ENCODE assay signal across 1 cellular context in the genomic region with DNA sequence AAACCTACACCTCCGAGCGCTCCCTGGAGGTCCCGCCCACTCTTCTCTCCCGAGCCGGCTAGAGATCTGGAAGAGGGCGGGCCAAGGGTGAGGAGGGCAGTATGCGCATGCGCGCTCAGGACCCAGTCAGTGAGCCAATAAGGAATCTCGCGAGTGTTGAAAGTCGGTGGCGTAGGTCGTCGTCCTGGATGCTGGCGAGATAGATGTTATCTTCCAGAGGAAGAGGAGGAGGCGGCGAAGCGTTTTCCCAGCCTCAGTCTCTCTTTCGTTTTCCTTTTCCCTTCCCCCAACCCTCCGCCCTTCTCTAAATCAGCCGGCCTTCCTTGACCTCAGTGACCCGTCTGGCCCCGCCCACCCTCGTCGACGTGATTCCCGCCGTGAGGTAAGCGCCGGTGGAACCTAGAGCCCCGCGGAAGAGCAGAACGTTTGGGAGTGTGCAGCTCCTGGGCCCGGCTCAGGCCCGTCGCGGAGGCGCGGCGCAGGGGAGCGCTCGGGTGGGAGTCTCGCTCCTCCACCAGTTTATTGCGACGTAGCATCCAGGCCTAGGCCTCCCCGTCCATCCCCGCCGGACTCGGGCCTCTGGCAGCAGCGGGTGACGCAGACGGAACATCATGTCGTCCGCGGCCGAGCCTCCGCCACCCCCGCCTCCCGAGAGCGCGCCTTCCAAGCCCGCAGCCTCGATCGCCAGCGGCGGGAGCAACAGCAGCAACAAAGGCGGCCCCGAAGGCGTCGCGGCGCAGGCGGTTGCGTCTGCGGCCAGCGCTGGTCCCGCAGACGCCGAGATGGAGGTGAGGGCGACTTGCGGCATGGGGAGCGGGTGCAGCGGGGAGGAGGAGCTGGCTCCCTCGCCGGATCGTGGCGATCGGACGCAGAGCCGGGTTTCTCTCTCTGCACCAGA.
TF ChIP-seq lines count a peak whose summit lies in the region.

A gene with protein sequence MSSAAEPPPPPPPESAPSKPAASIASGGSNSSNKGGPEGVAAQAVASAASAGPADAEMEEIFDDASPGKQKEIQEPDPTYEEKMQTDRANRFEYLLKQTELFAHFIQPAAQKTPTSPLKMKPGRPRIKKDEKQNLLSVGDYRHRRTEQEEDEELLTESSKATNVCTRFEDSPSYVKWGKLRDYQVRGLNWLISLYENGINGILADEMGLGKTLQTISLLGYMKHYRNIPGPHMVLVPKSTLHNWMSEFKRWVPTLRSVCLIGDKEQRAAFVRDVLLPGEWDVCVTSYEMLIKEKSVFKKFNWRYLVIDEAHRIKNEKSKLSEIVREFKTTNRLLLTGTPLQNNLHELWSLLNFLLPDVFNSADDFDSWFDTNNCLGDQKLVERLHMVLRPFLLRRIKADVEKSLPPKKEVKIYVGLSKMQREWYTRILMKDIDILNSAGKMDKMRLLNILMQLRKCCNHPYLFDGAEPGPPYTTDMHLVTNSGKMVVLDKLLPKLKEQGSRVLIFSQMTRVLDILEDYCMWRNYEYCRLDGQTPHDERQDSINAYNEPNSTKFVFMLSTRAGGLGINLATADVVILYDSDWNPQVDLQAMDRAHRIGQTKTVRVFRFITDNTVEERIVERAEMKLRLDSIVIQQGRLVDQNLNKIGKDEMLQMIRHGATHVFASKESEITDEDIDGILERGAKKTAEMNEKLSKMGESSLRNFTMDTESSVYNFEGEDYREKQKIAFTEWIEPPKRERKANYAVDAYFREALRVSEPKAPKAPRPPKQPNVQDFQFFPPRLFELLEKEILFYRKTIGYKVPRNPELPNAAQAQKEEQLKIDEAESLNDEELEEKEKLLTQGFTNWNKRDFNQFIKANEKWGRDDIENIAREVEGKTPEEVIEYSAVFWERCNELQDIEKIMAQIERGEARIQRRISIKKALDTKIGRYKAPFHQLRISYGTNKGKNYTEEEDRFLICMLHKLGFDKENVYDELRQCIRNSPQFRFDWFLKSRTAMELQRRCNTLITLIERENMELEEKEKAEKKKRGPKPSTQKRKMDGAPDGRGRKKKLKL (plus strand): TSS at position 389 of the 898 bp plus-strand sequence. CDS start 223 bp downstream, at position 612.

TF ChIP-seq in HEK293, 187 proteins besides CTCF, POLR2A, EP300 and RAD21 (continued from another document and continues in another):
- TF ChIP-seq KLF7 (tag by site-specific recombination; IDR thresholded peaks at IDR 0.05; ENCODE audit: borderline replicate concordance) (no peak; the same call in 1 of the 2 replicates), ZBTB8A (tag by site-specific recombination; IDR thresholded peaks at IDR 0.05) (no peak), ZNF473 (tag by site-specific recombination; IDR thresholded peaks at IDR 0.05) (no peak), ZNF169 (tag by site-specific recombination; IDR thresholded peaks at IDR 0.05) (no peak), GLIS1 (tag by site-specific recombination; IDR thresholded peaks at IDR 0.05) (peak; percentile 10; the same call in 1 of the 2 replicates), ZNF610 (tag by site-specific recombination; IDR thresholded peaks at IDR 0.05; ENCODE audit: borderline replicate concordance) (0 out of 2 replicates have a peak, but pooled peaks have one; percentile 26), GLIS2 (tag by site-specific recombination; IDR thresholded peaks at IDR 0.05) (no peak), ZNF184 (tag by site-specific recombination; IDR thresholded peaks at IDR 0.05) (no peak), ZNF274 (IDR thresholded peaks at IDR 0.05; ENCODE audit: low read length) (no peak), ZNF274 (tag by site-specific recombination; IDR thresholded peaks at IDR 0.05; ENCODE audit: borderline replicate concordance) (no peak), ZNF433 (tag by site-specific recombination; IDR thresholded peaks at IDR 0.05; ENCODE audit: low read depth) (no peak), ZNF423 (tag by site-specific recombination; IDR thresholded peaks at IDR 0.05) (no peak), TCF7L2 (IDR thresholded peaks at IDR 0.05; ENCODE audit: borderline replicate concordance, low read depth, low read length) (no peak), ZNF23 (tag by site-specific recombination; IDR thresholded peaks at IDR 0.05; ENCODE audit: borderline replicate concordance) (no peak), ZNF248 (tag by site-specific recombination; IDR thresholded peaks at IDR 0.05) (no peak), ZNF701 (tag by site-specific recombination; IDR thresholded peaks at IDR 0.05) (no peak), EGR2 (tag by site-specific recombination; IDR thresholded peaks at IDR 0.05; ENCODE audit: low read depth) (peak; percentile 36; the same call in 1 of the 2 replicates), ZFHX2 (tag by site-specific recombination; conservative IDR thresholded peaks at IDR 0.05) (peak; percentile 70), KLF8 (tag by site-specific recombination; IDR thresholded peaks at IDR 0.05) (0 out of 2 replicates have a peak, but pooled peaks have one; percentile 38), ZNF324 (tag by site-specific recombination; IDR thresholded peaks at IDR 0.05) (0 out of 2 replicates have a peak, but pooled peaks have one; percentile 16), ZNF133 (tag by site-specific recombination; IDR thresholded peaks at IDR 0.05) (no peak), ZEB2 (tag by site-specific recombination; IDR thresholded peaks at IDR 0.05) (no peak; the same call in 1 of the 2 replicates), ZIC2 (tag by site-specific recombination; IDR thresholded peaks at IDR 0.05) (no peak), ZBTB17 (tag by site-specific recombination; IDR thresholded peaks at IDR 0.05) (peak; percentile 29; the same call in 1 of the 2 replicates), ZNF114 (tag by site-specific recombination; IDR thresholded peaks at IDR 0.05) (no peak), ZBTB1 (tag by site-specific recombination; IDR thresholded peaks at IDR 0.05) (no peak)
- TF ChIP-seq, protein P1, sequence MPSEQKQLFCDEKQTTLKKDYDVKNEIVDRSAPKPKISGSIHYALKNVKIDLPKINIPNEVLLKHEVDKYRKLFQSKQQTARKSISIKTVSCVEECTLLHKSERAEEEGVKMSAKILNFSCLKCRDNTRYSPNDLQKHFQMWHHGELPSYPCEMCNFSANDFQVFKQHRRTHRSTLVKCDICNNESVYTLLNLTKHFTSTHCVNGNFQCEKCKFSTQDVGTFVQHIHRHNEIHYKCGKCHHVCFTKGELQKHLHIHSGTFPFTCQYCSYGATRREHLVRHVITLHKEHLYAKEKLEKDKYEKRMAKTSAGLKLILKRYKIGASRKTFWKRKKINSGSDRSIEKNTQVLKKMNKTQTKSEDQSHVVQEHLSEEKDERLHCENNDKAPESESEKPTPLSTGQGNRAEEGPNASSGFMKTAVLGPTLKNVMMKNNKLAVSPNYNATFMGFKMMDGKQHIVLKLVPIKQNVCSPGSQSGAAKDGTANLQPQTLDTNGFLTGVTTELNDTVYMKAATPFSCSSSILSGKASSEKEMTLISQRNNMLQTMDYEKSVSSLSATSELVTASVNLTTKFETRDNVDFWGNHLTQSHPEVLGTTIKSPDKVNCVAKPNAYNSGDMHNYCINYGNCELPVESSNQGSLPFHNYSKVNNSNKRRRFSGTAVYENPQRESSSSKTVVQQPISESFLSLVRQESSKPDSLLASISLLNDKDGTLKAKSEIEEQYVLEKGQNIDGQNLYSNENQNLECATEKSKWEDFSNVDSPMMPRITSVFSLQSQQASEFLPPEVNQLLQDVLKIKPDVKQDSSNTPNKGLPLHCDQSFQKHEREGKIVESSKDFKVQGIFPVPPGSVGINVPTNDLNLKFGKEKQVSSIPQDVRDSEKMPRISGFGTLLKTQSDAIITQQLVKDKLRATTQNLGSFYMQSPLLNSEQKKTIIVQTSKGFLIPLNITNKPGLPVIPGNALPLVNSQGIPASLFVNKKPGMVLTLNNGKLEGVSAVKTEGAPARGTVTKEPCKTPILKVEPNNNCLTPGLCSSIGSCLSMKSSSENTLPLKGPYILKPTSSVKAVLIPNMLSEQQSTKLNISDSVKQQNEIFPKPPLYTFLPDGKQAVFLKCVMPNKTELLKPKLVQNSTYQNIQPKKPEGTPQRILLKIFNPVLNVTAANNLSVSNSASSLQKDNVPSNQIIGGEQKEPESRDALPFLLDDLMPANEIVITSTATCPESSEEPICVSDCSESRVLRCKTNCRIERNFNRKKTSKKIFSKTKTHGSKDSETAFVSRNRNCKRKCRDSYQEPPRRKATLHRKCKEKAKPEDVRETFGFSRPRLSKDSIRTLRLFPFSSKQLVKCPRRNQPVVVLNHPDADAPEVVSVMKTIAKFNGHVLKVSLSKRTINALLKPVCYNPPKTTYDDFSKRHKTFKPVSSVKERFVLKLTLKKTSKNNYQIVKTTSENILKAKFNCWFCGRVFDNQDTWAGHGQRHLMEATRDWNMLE (tag by site-specific recombination; conservative IDR thresholded peaks at IDR 0.05; ENCODE audit: low read depth), result no peak
- TF ChIP-seq, protein P2, sequence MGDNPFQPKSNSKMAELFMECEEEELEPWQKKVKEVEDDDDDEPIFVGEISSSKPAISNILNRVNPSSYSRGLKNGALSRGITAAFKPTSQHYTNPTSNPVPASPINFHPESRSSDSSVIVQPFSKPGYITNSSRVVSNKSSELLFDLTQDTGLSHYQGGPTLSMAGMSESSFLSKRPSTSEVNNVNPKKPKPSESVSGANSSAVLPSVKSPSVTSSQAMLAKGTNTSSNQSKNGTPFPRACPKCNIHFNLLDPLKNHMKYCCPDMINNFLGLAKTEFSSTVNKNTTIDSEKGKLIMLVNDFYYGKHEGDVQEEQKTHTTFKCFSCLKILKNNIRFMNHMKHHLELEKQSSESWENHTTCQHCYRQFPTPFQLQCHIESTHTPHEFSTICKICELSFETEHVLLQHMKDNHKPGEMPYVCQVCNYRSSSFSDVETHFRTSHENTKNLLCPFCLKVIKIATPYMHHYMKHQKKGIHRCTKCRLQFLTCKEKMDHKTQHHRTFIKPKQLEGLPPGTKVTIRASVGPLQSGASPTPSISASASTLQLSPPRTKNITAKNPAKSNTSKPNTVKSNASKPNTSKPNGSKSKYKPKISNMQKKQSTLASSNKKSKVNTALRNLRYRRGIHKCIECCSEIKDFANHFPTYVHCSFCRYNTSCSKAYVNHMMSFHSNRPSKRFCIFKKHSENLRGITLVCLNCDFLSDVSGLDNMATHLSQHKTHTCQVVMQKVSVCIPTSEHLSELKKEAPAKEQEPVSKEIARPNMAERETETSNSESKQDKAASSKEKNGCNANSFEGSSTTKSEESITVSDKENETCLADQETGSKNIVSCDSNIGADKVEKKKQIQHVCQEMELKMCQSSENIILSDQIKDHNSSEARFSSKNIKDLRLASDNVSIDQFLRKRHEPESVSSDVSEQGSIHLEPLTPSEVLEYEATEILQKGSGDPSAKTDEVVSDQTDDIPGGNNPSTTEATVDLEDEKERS (tag by site-specific recombination; IDR thresholded peaks at IDR 0.05), result no peak
- TF ChIP-seq, protein P3, sequence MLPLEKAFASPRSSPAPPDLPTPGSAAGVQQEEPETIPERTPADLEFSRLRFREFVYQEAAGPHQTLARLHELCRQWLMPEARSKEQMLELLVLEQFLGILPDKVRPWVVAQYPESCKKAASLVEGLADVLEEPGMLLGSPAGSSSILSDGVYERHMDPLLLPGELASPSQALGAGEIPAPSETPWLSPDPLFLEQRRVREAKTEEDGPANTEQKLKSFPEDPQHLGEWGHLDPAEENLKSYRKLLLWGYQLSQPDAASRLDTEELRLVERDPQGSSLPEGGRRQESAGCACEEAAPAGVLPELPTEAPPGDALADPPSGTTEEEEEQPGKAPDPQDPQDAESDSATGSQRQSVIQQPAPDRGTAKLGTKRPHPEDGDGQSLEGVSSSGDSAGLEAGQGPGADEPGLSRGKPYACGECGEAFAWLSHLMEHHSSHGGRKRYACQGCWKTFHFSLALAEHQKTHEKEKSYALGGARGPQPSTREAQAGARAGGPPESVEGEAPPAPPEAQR (tag by site-specific recombination; IDR thresholded peaks at IDR 0.05), result no peak
- TF ChIP-seq, protein P4, sequence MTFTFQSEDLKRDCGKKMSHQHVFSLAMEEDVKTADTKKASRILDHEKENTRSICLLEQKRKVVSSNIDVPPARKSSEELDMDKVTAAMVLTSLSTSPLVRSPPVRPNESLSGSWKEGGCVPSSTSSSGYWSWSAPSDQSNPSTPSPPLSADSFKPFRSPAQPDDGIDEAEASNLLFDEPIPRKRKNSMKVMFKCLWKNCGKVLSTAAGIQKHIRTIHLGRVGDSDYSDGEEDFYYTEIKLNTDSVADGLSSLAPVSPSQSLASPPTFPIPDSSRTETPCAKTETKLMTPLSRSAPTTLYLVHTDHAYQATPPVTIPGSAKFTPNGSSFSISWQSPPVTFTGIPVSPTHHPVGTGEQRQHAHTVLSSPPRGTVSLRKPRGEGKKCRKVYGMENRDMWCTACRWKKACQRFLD (tag by site-specific recombination; IDR thresholded peaks at IDR 0.05), result no peak
- TF ChIP-seq, protein P5, sequence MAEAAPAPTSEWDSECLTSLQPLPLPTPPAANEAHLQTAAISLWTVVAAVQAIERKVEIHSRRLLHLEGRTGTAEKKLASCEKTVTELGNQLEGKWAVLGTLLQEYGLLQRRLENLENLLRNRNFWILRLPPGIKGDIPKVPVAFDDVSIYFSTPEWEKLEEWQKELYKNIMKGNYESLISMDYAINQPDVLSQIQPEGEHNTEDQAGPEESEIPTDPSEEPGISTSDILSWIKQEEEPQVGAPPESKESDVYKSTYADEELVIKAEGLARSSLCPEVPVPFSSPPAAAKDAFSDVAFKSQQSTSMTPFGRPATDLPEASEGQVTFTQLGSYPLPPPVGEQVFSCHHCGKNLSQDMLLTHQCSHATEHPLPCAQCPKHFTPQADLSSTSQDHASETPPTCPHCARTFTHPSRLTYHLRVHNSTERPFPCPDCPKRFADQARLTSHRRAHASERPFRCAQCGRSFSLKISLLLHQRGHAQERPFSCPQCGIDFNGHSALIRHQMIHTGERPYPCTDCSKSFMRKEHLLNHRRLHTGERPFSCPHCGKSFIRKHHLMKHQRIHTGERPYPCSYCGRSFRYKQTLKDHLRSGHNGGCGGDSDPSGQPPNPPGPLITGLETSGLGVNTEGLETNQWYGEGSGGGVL (tag by site-specific recombination; IDR thresholded peaks at IDR 0.05), result no peak; the same call in 1 of the 2 replicates
- TF ChIP-seq, protein P6, sequence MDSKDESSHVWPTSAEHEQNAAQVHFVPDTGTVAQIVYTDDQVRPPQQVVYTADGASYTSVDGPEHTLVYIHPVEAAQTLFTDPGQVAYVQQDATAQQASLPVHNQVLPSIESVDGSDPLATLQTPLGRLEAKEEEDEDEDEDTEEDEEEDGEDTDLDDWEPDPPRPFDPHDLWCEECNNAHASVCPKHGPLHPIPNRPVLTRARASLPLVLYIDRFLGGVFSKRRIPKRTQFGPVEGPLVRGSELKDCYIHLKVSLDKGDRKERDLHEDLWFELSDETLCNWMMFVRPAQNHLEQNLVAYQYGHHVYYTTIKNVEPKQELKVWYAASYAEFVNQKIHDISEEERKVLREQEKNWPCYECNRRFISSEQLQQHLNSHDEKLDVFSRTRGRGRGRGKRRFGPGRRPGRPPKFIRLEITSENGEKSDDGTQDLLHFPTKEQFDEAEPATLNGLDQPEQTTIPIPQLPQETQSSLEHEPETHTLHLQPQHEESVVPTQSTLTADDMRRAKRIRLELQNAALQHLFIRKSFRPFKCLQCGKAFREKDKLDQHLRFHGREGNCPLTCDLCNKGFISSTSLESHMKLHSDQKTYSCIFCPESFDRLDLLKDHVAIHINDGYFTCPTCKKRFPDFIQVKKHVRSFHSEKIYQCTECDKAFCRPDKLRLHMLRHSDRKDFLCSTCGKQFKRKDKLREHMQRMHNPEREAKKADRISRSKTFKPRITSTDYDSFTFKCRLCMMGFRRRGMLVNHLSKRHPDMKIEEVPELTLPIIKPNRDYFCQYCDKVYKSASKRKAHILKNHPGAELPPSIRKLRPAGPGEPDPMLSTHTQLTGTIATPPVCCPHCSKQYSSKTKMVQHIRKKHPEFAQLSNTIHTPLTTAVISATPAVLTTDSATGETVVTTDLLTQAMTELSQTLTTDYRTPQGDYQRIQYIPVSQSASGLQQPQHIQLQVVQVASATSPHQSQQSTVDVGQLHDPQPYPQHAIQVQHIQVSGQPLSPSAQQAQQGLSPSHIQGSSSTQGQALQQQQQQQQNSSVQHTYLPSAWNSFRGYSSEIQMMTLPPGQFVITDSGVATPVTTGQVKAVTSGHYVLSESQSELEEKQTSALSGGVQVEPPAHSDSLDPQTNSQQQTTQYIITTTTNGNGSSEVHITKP (tag by site-specific recombination; IDR thresholded peaks at IDR 0.05), result 0 out of 2 replicates have a peak, but pooled peaks have one; percentile 18
